ENCODE assay signal across 21 cellular contexts in genomic region chr1:48052923-48053291, GRCh38. TPM values are rescaled to one million over a fixed set of nuclear protein-coding genes. Genes with fewer than 3 reads are reported as not detected.
DNase-seq lines count a peak whose midpoint lies in the region; ATAC-seq and TF ChIP-seq lines count a peak whose summit lies in the region.
"Had no signal": no experiment of that assay in that cellular context is flagged by ENCODE, and none has a peak within 500 bp of the region (broad histone marks: within the 10 kb centered on the region; RNA-seq: fewer than 3 reads in every experiment).

No MANE protein-coding gene starts in this region.

- H3K9me3 Mint-ChIP-seq in chondrocyte (ENCODE audit: low read depth) (no peaks in the 10 kb centered on the region), nephron (no peaks in the 10 kb centered on the region)
- H3K9me3 Mint-ChIP-seq in stimulated activated naive CD8-positive, alpha-beta T cell treated with anti-CD3 and anti-CD28 coated beads, Interleukin-15, amount 100 ng/mL, for 72 hours, result no peaks in the 10 kb centered on the region

- no peak overlapping the region for H3K9ac ChIP-seq in SK-N-SH

- TF ChIP-seq RAD21 in SK-N-SH (IDR thresholded peaks at IDR 0.05; ENCODE audit: low read length), result no peak

- no peaks in the 10 kb centered on the region for H3K36me3 ChIP-seq in SK-N-SH (replicated peaks in 1 of 2; ENCODE audit: control insufficient read depth in 1 of 2, insufficient read depth in 2 of 2, low read length in 1 of 2)
- H3K36me3 ChIP-seq: SJCRH30 had no signal

- no peak overlapping the region for H2AFZ ChIP-seq in SK-N-SH (ENCODE audit: low read depth)

- DNase-seq in SK-N-SH (no peak), chondrocyte (ENCODE audit: low spot score) (no peak), cerebellum (ENCODE audit: low spot score) (no peak)
- DNase-seq in activated effector memory CD4-positive, alpha-beta T cell treated with Interleukin-2 at 50 U/mL for 16 hours, result no peak
- no peak for DNase-seq in stimulated activated naive CD8-positive, alpha-beta T cell treated with anti-CD3 and anti-CD28 coated beads, Interleukin-15, amount 100 ng/mL, for 72 hours
- DNase-seq: DND-41, NCI-H1048, NCI-H1436, NCI-H1930, NCI-H524 treated with DMSO at 0.1 percent for 48 hours, RPMI8226 had no signal

- H3K27ac Mint-ChIP-seq in chondrocyte (ENCODE audit: unreplicated experiment) (peak overlapping the region; percentile 72), nephron (peak overlapping the region; percentile 39 to 90 (median 86))
- no peak overlapping the region for H3K27ac Mint-ChIP-seq in stimulated activated naive CD8-positive, alpha-beta T cell treated with anti-CD3 and anti-CD28 coated beads, Interleukin-15, amount 100 ng/mL, for 72 hours

- H3K79me2 ChIP-seq in SK-N-SH (ENCODE audit: insufficient read depth), result no peaks in the 10 kb centered on the region

- H3K4me3 Mint-ChIP-seq in chondrocyte (ENCODE audit: unreplicated experiment), result no peak overlapping the region
- H3K4me3 Mint-ChIP-seq in nephron, result no peak overlapping the region
- H3K4me3 Mint-ChIP-seq in stimulated activated naive CD8-positive, alpha-beta T cell treated with anti-CD3 and anti-CD28 coated beads, Interleukin-15, amount 100 ng/mL, for 72 hours, result no peak overlapping the region

- H3K4me2 ChIP-seq in SK-N-SH, result 0 out of 2 replicates have a peak overlapping the region, but pooled peaks have one; percentile 14

- H3K4me3 ChIP-seq in SK-N-SH (ENCODE audit: low read depth in 2 of 2, low read length in 1 of 2), result no peak overlapping the region
- H3K4me3 ChIP-seq: SJCRH30 had no signal

- H3K4me1 Mint-ChIP-seq in chondrocyte (ENCODE audit: low read depth) (peaks cover 59% of the 10 kb centered on the region), nephron (peaks cover 34% of the 10 kb centered on the region)
- no peaks in the 10 kb centered on the region for H3K4me1 Mint-ChIP-seq in stimulated activated naive CD8-positive, alpha-beta T cell treated with anti-CD3 and anti-CD28 coated beads, Interleukin-15, amount 100 ng/mL, for 72 hours

- WGBS in SK-N-SH (ENCODE audit: low lambda C conversion rate), result 71% methylated on average over 1 of the region's 1 CpG

- no peaks in the 10 kb centered on the region for H4K20me1 ChIP-seq in SK-N-SH (ENCODE audit: insufficient read depth)

- no peak for ATAC-seq in SK-N-SH treated with all-trans-retinoic acid at 6 μM for 48 hours
- ATAC-seq in HG02840 (IDR thresholded peaks at IDR 0.05; ENCODE audit: low FRiP score, unreplicated experiment), result no peak
- ATAC-seq in stimulated activated naive CD8-positive, alpha-beta T cell treated with anti-CD3 and anti-CD28 coated beads, Interleukin-15, amount 100 ng/mL, for 72 hours, result no peak

- CTCF ChIA-PET in SK-N-SH (lab: Yijun Ruan, JAX), result interaction anchor here (0.8 to 3.5 kb wide), 6 partner anchors 9 to 616 kb away, joined by 3 to 25 read pairs (median 4); partner anchors contain the start of gene TRABD2B

- no peaks in the 10 kb centered on the region for H3K9me3 ChIP-seq in SK-N-SH
- H3K9me3 ChIP-seq: SJCRH30 had no signal

- H3K9me2 ChIP-seq in SK-N-SH, result no peaks in the 10 kb centered on the region

- TF ChIP-seq EP300 in SK-N-SH (IDR thresholded peaks at IDR 0.05; ENCODE audit: borderline replicate concordance in 1 of 2, low read depth in 1 of 2, low read length in 1 of 2), result no peak

- H3K27ac ChIP-seq in SK-N-SH (ENCODE audit: low read depth in 2 of 2, low read length in 1 of 2), result no peak overlapping the region
- H3K27ac ChIP-seq: 22Rv1, HL-60, SJCRH30 had no signal

- H3K27me3 Mint-ChIP-seq in chondrocyte (ENCODE audit: low read depth), result peaks cover 14% of the 10 kb centered on the region
- H3K27me3 Mint-ChIP-seq in nephron (ENCODE audit: low read depth), result peaks cover 85% of the 10 kb centered on the region
- H3K27me3 Mint-ChIP-seq in stimulated activated naive CD8-positive, alpha-beta T cell treated with anti-CD3 and anti-CD28 coated beads, Interleukin-15, amount 100 ng/mL, for 72 hours, result peaks cover 21% of the 10 kb centered on the region

- TF ChIP-seq CTCF in SK-N-SH (IDR thresholded peaks at IDR 0.05), result peak; percentile 12; the same call in 1 of the 2 replicates
- peak; percentile 47 for TF ChIP-seq CTCF in chondrocyte (IDR thresholded peaks at IDR 0.05)
- TF ChIP-seq CTCF in nephron (IDR thresholded peaks at IDR 0.05; ENCODE audit: unreplicated experiment in 3 of 3), result peak in 1 of 3 experiments; percentile 5

- no peaks in the 10 kb centered on the region for H3K27me3 ChIP-seq in SK-N-SH (ENCODE audit: insufficient read depth)
- H3K27me3 ChIP-seq: SJCRH30 had no signal

- H3K36me3 Mint-ChIP-seq in chondrocyte (ENCODE audit: low read depth), result no peaks in the 10 kb centered on the region
- H3K36me3 Mint-ChIP-seq in nephron (ENCODE audit: low read depth), result no peaks in the 10 kb centered on the region

- H3F3A ChIP-seq in SK-N-SH (replicated peaks; ENCODE audit: insufficient read depth), result peaks cover 7% of the 10 kb centered on the region

- POLR2A ChIA-PET in SK-N-SH (lab: Yijun Ruan, JAX), result no interaction called here

- peaks cover 6 to 22% of the 10 kb centered on the region in 2 experiments; a peak in 2 of 4 replicates for H3K4me1 ChIP-seq in SK-N-SH (ENCODE audit: control insufficient read depth in 1 of 2, insufficient read depth in 2 of 2, low read depth in 1 of 2, low read length in 1 of 2)

TF ChIP-seq in SK-N-SH, 30 proteins besides CTCF, POLR2A, EP300 and RAD21 (continues in another document):
- TF ChIP-seq TCF12 (IDR thresholded peaks at IDR 0.05) (no peak), USF1 (IDR thresholded peaks at IDR 0.05; ENCODE audit: borderline replicate concordance, low read depth) (no peak), RXRA (IDR thresholded peaks at IDR 0.05; ENCODE audit: borderline replicate concordance, low read depth) (no peak), MAX (IDR thresholded peaks at IDR 0.05; ENCODE audit: low read depth) (no peak), IRF3 (IDR thresholded peaks at IDR 0.05; ENCODE audit: low read depth, low read length) (no peak), GATA2 (CRISPR knock-in tag; IDR thresholded peaks at IDR 0.05) (no peak), YY1 (IDR thresholded peaks at IDR 0.05; ENCODE audit: low read depth) (no peak), JUND (IDR thresholded peaks at IDR 0.05) (no peak), SIN3A (IDR thresholded peaks at IDR 0.05; ENCODE audit: borderline replicate concordance, low read depth, low read length) (no peak), CHD2 (IDR thresholded peaks at IDR 0.05; ENCODE audit: low read length, partially characterized antibody) (no peak)

TF ChIP-seq in SK-N-SH treated with all-trans-retinoic acid at 6 μM for 48 hours, 23 proteins besides CTCF, POLR2A, EP300 and RAD21 (continues in another document):
- no peak for TF ChIP-seq RARB (CRISPR knock-in tag; IDR thresholded peaks at IDR 0.05)
- no peak for TF ChIP-seq TOX (CRISPR knock-in tag; IDR thresholded peaks at IDR 0.05; ENCODE audit: borderline replicate concordance)
- no peak for TF ChIP-seq GLIS3 (CRISPR knock-in tag; IDR thresholded peaks at IDR 0.05)
- no peak for TF ChIP-seq PPARA (CRISPR knock-in tag; IDR thresholded peaks at IDR 0.05; ENCODE audit: borderline replicate concordance)
- TF ChIP-seq OSR1 (CRISPR knock-in tag; IDR thresholded peaks at IDR 0.05), result no peak
- TF ChIP-seq ZNF70 (CRISPR knock-in tag; IDR thresholded peaks at IDR 0.05), result no peak
- TF ChIP-seq ARNTL (CRISPR knock-in tag; IDR thresholded peaks at IDR 0.05; ENCODE audit: borderline replicate concordance, low read depth), result no peak
- TF ChIP-seq ZC3H10 (CRISPR knock-in tag; IDR thresholded peaks at IDR 0.05), result no peak
- TF ChIP-seq ISL1 (CRISPR knock-in tag; IDR thresholded peaks at IDR 0.05), result no peak
- TF ChIP-seq ZFP3 (CRISPR knock-in tag; IDR thresholded peaks at IDR 0.05), result no peak
- TF ChIP-seq TSHZ2 (CRISPR knock-in tag; IDR thresholded peaks at IDR 0.05), result no peak
- TF ChIP-seq CREB5 (CRISPR knock-in tag; IDR thresholded peaks at IDR 0.05; ENCODE audit: low read depth), result no peak
- no peak for TF ChIP-seq ZFP30 (CRISPR knock-in tag; IDR thresholded peaks at IDR 0.05)
- no peak for TF ChIP-seq CSDC2 (CRISPR knock-in tag; IDR thresholded peaks at IDR 0.05)
- no peak for TF ChIP-seq SNAI2 (CRISPR knock-in tag; IDR thresholded peaks at IDR 0.05)

RNA-seq across cellular contexts. Expression of gene TRABD2B, which starts 55.7 kb away (rescaled TPM):
- 0.02 and 0.03 TPM in 2 replicates for polyA plus RNA-seq in SK-N-SH (2012; rRNA removed)
- polyA plus RNA-seq in SK-N-SH (2012; cell fraction: cytosol; rRNA removed), result 0.01 and 0.04 TPM in 2 replicates
- polyA plus RNA-seq in SK-N-SH (2012; cell fraction: nucleus; rRNA removed), result 0.12 and 0.20 TPM in 2 replicates
- total RNA-seq in chondrocyte, result 0.44 to 0.90 TPM (median 0.68 TPM) in 3 replicates
- total RNA-seq in cerebellum, result 0.36 TPM
- total RNA-seq: G401, HT1080, M059J had no signal
- polyA plus RNA-seq: AG04450 had no signal

Comparison
In these comparisons a context has a peak if more than half of its experiments do, and no peak if none do; other contexts are left out.
1. H3K27ac Mint-ChIP-seq: peak in chondrocyte (single experiment) and nephron (3 of 3); none in stimulated activated naive CD8-positive, alpha-beta T cell treated with anti-CD3 and anti-CD28 coated beads, Interleukin-15, amount 100 ng/mL, for 72 hours (0 of 2).